ENCODE assay signal across 12 cellular contexts in the genomic region with DNA sequence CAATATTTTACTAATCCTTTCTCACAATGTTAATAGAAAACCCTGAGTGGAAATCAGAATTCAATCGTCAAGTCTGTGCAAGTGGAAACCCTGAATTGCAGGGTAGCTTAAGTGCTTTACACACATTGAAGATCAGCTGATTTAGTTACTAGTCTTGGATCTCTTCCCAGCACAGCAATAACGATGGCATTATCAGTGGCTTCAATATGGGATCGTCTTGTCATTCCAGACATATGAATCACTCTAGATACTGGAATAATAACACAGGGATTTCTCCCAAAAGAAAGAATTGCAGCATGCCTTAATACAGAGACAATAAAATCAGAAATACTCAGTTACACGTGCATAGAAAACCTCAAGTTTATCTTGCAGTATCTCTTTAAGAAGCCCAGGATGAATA. TPM values are rescaled to one million over a fixed set of nuclear protein-coding genes. Genes with fewer than 3 reads are reported as not detected.
A peak's percentile ranks its signal among the peaks of the same experiment; 100 is the strongest.
DNase-seq lines count a peak whose midpoint lies in the region; ATAC-seq, FAIRE-seq and TF ChIP-seq lines count a peak whose summit lies in the region.
"Had no signal": no experiment of that assay in that cellular context is flagged by ENCODE, and none has a peak within 500 bp of the region (broad histone marks: within the 10 kb centered on the region; RNA-seq: fewer than 3 reads in every experiment).

No MANE protein-coding gene starts in this region.

- no peak overlapping the region for H3K9ac ChIP-seq in neuronal stem cell (ENCODE audit: low read depth, low read length, poor library complexity)

- no peak overlapping the region for H3K4ac ChIP-seq in neuronal stem cell (ENCODE audit: low read length)

- H3K27me3 ChIP-seq in bronchial epithelial cell (ENCODE audit: control insufficient read depth, insufficient read depth, low read length) (no peaks in the 10 kb centered on the region), neuronal stem cell (ENCODE audit: control insufficient read depth in 3 of 3, insufficient read depth in 3 of 3, low read depth in 1 of 3, low read length in 3 of 3) (no peaks in the 10 kb centered on the region)
- H3K27me3 ChIP-seq: esophagus muscularis mucosa had no signal

- no peak overlapping the region for H2BK12ac ChIP-seq in neuronal stem cell (ENCODE audit: low read length)

- H2BK15ac ChIP-seq in neuronal stem cell (ENCODE audit: low read length) = no peak overlapping the region

- FAIRE-seq in bronchial epithelial cell (lab: Jason Lieb, UNC) = peak; percentile 85

- H3K4me1 ChIP-seq in neuronal stem cell (ENCODE audit: control insufficient read depth in 2 of 2, insufficient read depth in 1 of 2, low read depth in 1 of 2, low read length in 2 of 2) = no peaks in the 10 kb centered on the region

- H2BK120ac ChIP-seq in neuronal stem cell (ENCODE audit: low read depth, low read length) = no peak overlapping the region

- no peak overlapping the region for H3K4me3 ChIP-seq in bronchial epithelial cell (ENCODE audit: low read depth, low read length)
- H3K4me3 ChIP-seq in neuronal stem cell (ENCODE audit: low read length in 2 of 2) = no peak overlapping the region
- H3K4me3 ChIP-seq: esophagus muscularis mucosa had no signal

- H3K79me1 ChIP-seq in neuronal stem cell (ENCODE audit: low read depth, low read length) = no peaks in the 10 kb centered on the region

- no peak overlapping the region for H3K14ac ChIP-seq in neuronal stem cell (ENCODE audit: low read length)

- no peak overlapping the region for H4K8ac ChIP-seq in neuronal stem cell (ENCODE audit: low read depth, low read length)

- H2AFZ ChIP-seq in neuronal stem cell (ENCODE audit: low read length) = no peak overlapping the region

- no peak overlapping the region for H4K91ac ChIP-seq in neuronal stem cell (ENCODE audit: low read depth, low read length, poor library complexity)

- no CpG with 5 or more reads among the region's 4 CpGs for WGBS in neuronal stem cell (ENCODE audit: extremely low coverage in 2 of 2, insufficient read length in 2 of 2, insufficient replicate concordance in 1 of 2), 2 donors

- no peak overlapping the region for H3K23ac ChIP-seq in neuronal stem cell (ENCODE audit: low read depth, low read length, poor library complexity)

- peak; percentile 77 for DNase-seq in DMS79 treated with DMSO at 0.1 percent for 48 hours (lab: John Stamatoyannopoulos, UW)
- peak; percentile 1 for DNase-seq in NCI-H2029 (lab: John Stamatoyannopoulos, UW)
- peak; percentile 89 for DNase-seq in bronchial epithelial cell (ENCODE audit: low read depth)
- peak; percentile 70 for DNase-seq in non-pigmented ciliary epithelial cell (ENCODE audit: low read depth)
- no peak for DNase-seq in GM10266 (ENCODE audit: extremely low spot score)
- DNase-seq in neuronal stem cell (ENCODE audit: low spot score) = no peak
- no peak for DNase-seq in OCI-M1 (lab: John Stamatoyannopoulos, UW)
- DNase-seq: activated CD8-positive, alpha-beta memory T cell treated with anti-CD3 and anti-CD28 coated beads, Interleukin-2, amount 10 ng/mL, durations not matched to agents 7 days and 5 days had no signal

- no peak overlapping the region for H3K4me2 ChIP-seq in neuronal stem cell (ENCODE audit: insufficient read depth, low read length, poor library complexity, severe bottlenecking)

- no peak overlapping the region for H3K18ac ChIP-seq in neuronal stem cell (ENCODE audit: low read length)

- H3K36me3 ChIP-seq in bronchial epithelial cell (ENCODE audit: control insufficient read depth, insufficient read depth, low read length) (no peaks in the 10 kb centered on the region), neuronal stem cell (replicated peaks in 1 of 2; ENCODE audit: control insufficient read depth in 2 of 2, insufficient read depth in 2 of 2, low read length in 2 of 2) (no peaks in the 10 kb centered on the region)
- H3K36me3 ChIP-seq: esophagus muscularis mucosa had no signal

- TF ChIP-seq CTCF in bronchial epithelial cell (IDR thresholded peaks at IDR 0.05; ENCODE audit: insufficient read depth, low read length, severe bottlenecking) (no peak), GM10266 (IDR thresholded peaks at IDR 0.05; ENCODE audit: control insufficient read depth, insufficient read depth, low read depth, missing control alignments) (no peak)

- no peak overlapping the region for H3K27ac ChIP-seq in neuronal stem cell (replicated peaks; ENCODE audit: low read length)
- H3K27ac ChIP-seq: esophagus muscularis mucosa had no signal

- no peak overlapping the region for H2BK5ac ChIP-seq in neuronal stem cell (ENCODE audit: low read length)

- no peak for ATAC-seq in activated CD4-positive, CD25-positive, alpha-beta regulatory T cell treated with anti-CD3 and anti-CD28 coated beads, Interleukin-2, amount 50 U/mL, for 24 hours
- ATAC-seq: activated CD8-positive, alpha-beta memory T cell treated with anti-CD3 and anti-CD28 coated beads, Interleukin-2, amount 10 ng/mL, durations not matched to agents 7 days and 5 days had no signal

- H2AK5ac ChIP-seq in neuronal stem cell (ENCODE audit: low read depth, low read length) = no peak overlapping the region

- peaks cover 0 to 5% of the 10 kb centered on the region in 2 donors for H3K9me3 ChIP-seq in neuronal stem cell (replicated peaks in 1 of 2; ENCODE audit: control insufficient read depth in 2 of 2, insufficient read depth in 1 of 2, low read depth in 1 of 2, low read length in 2 of 2)

RNA-seq across cellular contexts. Expression of a gene that starts 12.6 kb away (rescaled TPM):
- not detected in 2 replicates for total RNA-seq in bronchial epithelial cell
- polyA plus RNA-seq in neuronal stem cell (2013, experiment 1 of 2) = not detected
- polyA plus RNA-seq in neuronal stem cell (2013, experiment 2 of 2) = 0.04 TPM
- total RNA-seq: activated CD8-positive, alpha-beta memory T cell treated with anti-CD3 and anti-CD28 coated beads, Interleukin-2, amount 10 ng/mL, durations not matched to agents 7 days and 5 days; esophagus muscularis mucosa; progenitor cell of endocrine pancreas; subcutaneous adipose tissue had no signal

Comparison
In these comparisons a context has a peak if more than half of its experiments do, and no peak if none do; other contexts are left out.
1. DNase-seq: peak in DMS79 treated with DMSO at 0.1 percent for 48 hours (single experiment), NCI-H2029 (single experiment), bronchial epithelial cell (single experiment) and non-pigmented ciliary epithelial cell (single experiment); none in GM10266 (single experiment), neuronal stem cell (single experiment) and OCI-M1 (single experiment).